ENCODE assay signal across 13 cellular contexts in genomic region chr6:71181565-71181964, GRCh38.
DNase-seq lines count a peak whose midpoint lies in the region; TF ChIP-seq lines count a peak whose summit lies in the region.
"Had no signal": no experiment of that assay in that cellular context is flagged by ENCODE, and none has a peak within 500 bp of the region (broad histone marks: within the 10 kb centered on the region; RNA-seq: fewer than 3 reads in every experiment).

No MANE protein-coding gene starts in this region.

- H3K36me3 Mint-ChIP-seq in endodermal cell (ENCODE audit: low read depth) (no peaks in the 10 kb centered on the region), type B pancreatic cell (peaks cover 4% of the 10 kb centered on the region)

- H3K27me3 Mint-ChIP-seq in endodermal cell (ENCODE audit: insufficient read depth): no peaks in the 10 kb centered on the region
- H3K27me3 Mint-ChIP-seq in type B pancreatic cell: peaks cover 9% of the 10 kb centered on the region

- DNase-seq in EH (ENCODE audit: low read depth) (peak; percentile 92), LHCN-M2 (ENCODE audit: low read depth) (peak; percentile 83), endodermal cell (peak; percentile 83), myocyte (ENCODE audit: low read depth) (peak; percentile 67), RPMI8226 (no peak), type B pancreatic cell (ENCODE audit: extremely low spot score, unreplicated experiment) (no peak), putamen (ENCODE audit: low spot score) (no peak)
- no peak for DNase-seq in effector CD4-positive, alpha-beta T cell
- DNase-seq: activated CD8-positive, alpha-beta memory T cell treated with anti-CD3 and anti-CD28 coated beads, Interleukin-2, amount 50 U/mL, for 48 hours; DMS53; NCI-H2171; uterus had no signal

- no peaks in the 10 kb centered on the region for H3K27me3 ChIP-seq in endodermal cell (ENCODE audit: control insufficient read depth, insufficient read depth, low read length, poor library complexity, severe bottlenecking)
- H3K27me3 ChIP-seq: uterus had no signal

- H3K27ac Mint-ChIP-seq in endodermal cell (peak overlapping the region; percentile 76), type B pancreatic cell (no peak overlapping the region)

- peaks cover 10% of the 10 kb centered on the region for H3K4me1 ChIP-seq in endodermal cell (ENCODE audit: control insufficient read depth, insufficient read depth, low read length)
- H3K4me1 ChIP-seq: uterus had no signal

- H3K4me3 Mint-ChIP-seq in endodermal cell (no peak overlapping the region), type B pancreatic cell (no peak overlapping the region)
- H3K4me3 Mint-ChIP-seq: central memory CD8-positive, alpha-beta T cell had no signal

- WGBS in endodermal cell (ENCODE audit: insufficient coverage in 1 of 2, insufficient read length in 1 of 2), 2 experiments: 40 to 51% methylated on average over 1 of the region's 1 CpG

- no peak overlapping the region for H3K27ac ChIP-seq in endodermal cell (ENCODE audit: low read depth, low read length)
- H3K27ac ChIP-seq: uterus had no signal

- H3K9me3 ChIP-seq in endodermal cell (ENCODE audit: control insufficient read depth, low read length): peaks cover 3% of the 10 kb centered on the region
- H3K9me3 ChIP-seq: uterus had no signal

- TF ChIP-seq CTCF in endodermal cell (conservative IDR thresholded peaks at IDR 0.05) (no peak), type B pancreatic cell (conservative IDR thresholded peaks at IDR 0.05) (no peak)

- H3K9me3 Mint-ChIP-seq in endodermal cell (no peaks in the 10 kb centered on the region), type B pancreatic cell (peaks cover 10% of the 10 kb centered on the region)
- H3K9me3 Mint-ChIP-seq: central memory CD8-positive, alpha-beta T cell had no signal

- H3K4me1 Mint-ChIP-seq in endodermal cell (peaks cover 15% of the 10 kb centered on the region), type B pancreatic cell (ENCODE audit: unreplicated experiment) (no peaks in the 10 kb centered on the region)
- H3K4me1 Mint-ChIP-seq: central memory CD8-positive, alpha-beta T cell had no signal

- peak overlapping the region; percentile 4 for H3K4me3 ChIP-seq in endodermal cell (ENCODE audit: low read length)
- H3K4me3 ChIP-seq: uterus had no signal

- no peak overlapping the region for H3K9ac ChIP-seq in endodermal cell (ENCODE audit: extremely low read depth, low read length, poor library complexity, severe bottlenecking)

- no peaks in the 10 kb centered on the region for H3K36me3 ChIP-seq in endodermal cell (ENCODE audit: control insufficient read depth, insufficient read depth, low read length)
- H3K36me3 ChIP-seq: uterus had no signal

Comparison
In these comparisons a context has a peak if more than half of its experiments do, and no peak if none do; other contexts are left out.
1. DNase-seq: peak in EH (single experiment), LHCN-M2 (single experiment), endodermal cell (single experiment) and myocyte (single experiment); none in RPMI8226 (single experiment), effector CD4-positive, alpha-beta T cell (single experiment), type B pancreatic cell (single experiment) and putamen (single experiment).